Comparison of ENCODE assay signal across 8 cellular contexts in the genomic region with DNA sequence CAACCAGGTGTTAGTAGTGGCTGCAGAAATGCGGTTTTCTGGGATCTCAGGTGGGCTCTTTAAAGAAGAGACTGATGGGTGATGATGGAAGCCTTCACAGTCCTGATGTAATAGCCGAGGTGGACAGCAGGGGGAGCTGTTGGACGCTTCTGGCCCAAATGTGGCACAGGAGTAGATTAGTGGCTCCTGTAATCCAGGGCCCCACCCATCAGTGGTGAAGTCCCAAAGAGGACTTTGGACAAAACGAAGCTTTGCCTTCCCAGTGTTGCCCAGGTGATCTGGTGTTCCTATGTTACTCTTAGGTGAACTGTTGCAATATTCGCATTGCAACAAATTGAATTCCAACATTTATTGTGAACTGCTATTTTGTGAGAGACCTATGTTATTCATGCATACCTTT. TPM values are rescaled to one million over a fixed set of nuclear protein-coding genes. Genes with fewer than 3 reads are reported as not detected.
DNase-seq lines count a peak whose midpoint lies in the region; ATAC-seq and TF ChIP-seq lines count a peak whose summit lies in the region.

No MANE protein-coding gene starts in this region.

- no peak overlapping the region for H4K8ac ChIP-seq in IMR-90 (ENCODE audit: low read depth in 2 of 2, low read length in 2 of 2)

- TF ChIP-seq CTCF in DOHH2 (IDR thresholded peaks at IDR 0.05; ENCODE audit: low read depth, low read length, poor library complexity, severe bottlenecking) (peak; percentile 94), IMR-90 (conservative IDR thresholded peaks at IDR 0.05; ENCODE audit: low read depth, low read length) (peak; percentile 67), astrocyte of the cerebellum (IDR thresholded peaks at IDR 0.05; ENCODE audit: low read depth, low read length, missing control alignments) (peak; percentile 87)

- no peak overlapping the region for H2BK120ac ChIP-seq in IMR-90 (ENCODE audit: low read depth, low read length)

- H3K36me3 ChIP-seq in DOHH2 (ENCODE audit: control insufficient read depth, low read length) (no peaks in the 10 kb centered on the region), IMR-90 (ENCODE audit: control insufficient read depth, insufficient read depth, low read length) (no peaks in the 10 kb centered on the region)

- no peak overlapping the region for H3K27ac ChIP-seq in DOHH2 (ENCODE audit: low read depth, low read length)
- no peak overlapping the region for H3K27ac ChIP-seq in IMR-90 (ENCODE audit: insufficient read depth, low read length)

- H3K27me3 Mint-ChIP-seq in T-helper 17 cell (peaks cover 41% of the 10 kb centered on the region), immature natural killer cell (ENCODE audit: low read depth in 3 of 3) (peaks cover 7 to 12% (median 10%) of the 10 kb centered on the region in 3 donors)

- dilution Hi-C loops in IMR-90 (cut with HindIII; ENCODE audit: low sequenced_read_pairs, unreplicated experiment) = no loop called here

- CTCF ChIA-PET in IMR-90 (lab: Yijun Ruan, JAX) = interaction anchor here (0.7 to 1.0 kb wide), 2 partner anchors 107 to 623 kb away, joined by 3 read pairs; no protein-coding TSS in a partner anchor

- no peak overlapping the region for H2BK20ac ChIP-seq in IMR-90 (ENCODE audit: low read depth, low read length)

- no TSS peak for BruUV-seq in IMR-90 (replicated peaks; lab: Mats Ljungman, UMichigan)

- POLR2A ChIA-PET in IMR-90 (lab: Charles Lee; ENCODE audit: unreplicated experiment) = no interaction called here

- H2AFZ ChIP-seq in IMR-90 (replicated peaks; ENCODE audit: low read length, poor library complexity) = no peak overlapping the region

- no peaks in the 10 kb centered on the region for H3K9me1 ChIP-seq in IMR-90 (ENCODE audit: insufficient read depth, low read length)

- H3K14ac ChIP-seq in IMR-90 (replicated peaks; ENCODE audit: low read depth, low read length) = no peak overlapping the region

- intact Hi-C loops in IMR-90 (cut with micrococcal nuclease) = loop anchor here (2.0 to 10.0 kb wide), 3 partner anchors 147 to 623 kb away; a partner anchor contains a TSS

- peak; percentile 50 for TF ChIP-seq RAD21 in IMR-90 (IDR thresholded peaks at IDR 0.05; ENCODE audit: low read length)

- H3K4me2 ChIP-seq in DOHH2 (ENCODE audit: low read length) (no peak overlapping the region), IMR-90 (ENCODE audit: low read depth, low read length) (no peak overlapping the region)

- H3K9me3 ChIP-seq in DOHH2 (ENCODE audit: control insufficient read depth, insufficient read depth, low read length) = no peaks in the 10 kb centered on the region
- H3K9me3 ChIP-seq in IMR-90 (ENCODE audit: control insufficient read depth, insufficient read depth, low read length) = no peaks in the 10 kb centered on the region; the same call in 1 of the 2 replicates
- no peaks in the 10 kb centered on the region for H3K9me3 ChIP-seq in T-helper 17 cell (ENCODE audit: control insufficient read depth, low read length, poor library complexity, severe bottlenecking)

- H4K20me1 ChIP-seq in DOHH2 (ENCODE audit: control insufficient read depth, insufficient read depth, low read depth, low read length) (peaks cover 2% of the 10 kb centered on the region; the same call in 1 of the 2 replicates), IMR-90 (ENCODE audit: insufficient read depth, low read length) (no peaks in the 10 kb centered on the region)

- H2AK5ac ChIP-seq in IMR-90 (ENCODE audit: low read depth, low read length) = no peak overlapping the region

- H3K9me2 ChIP-seq in DOHH2 (replicated peaks; ENCODE audit: control insufficient read depth, low read length) = no peaks in the 10 kb centered on the region

- H3K18ac ChIP-seq in IMR-90 (ENCODE audit: low read depth, low read length) = no peak overlapping the region

- H4K91ac ChIP-seq in IMR-90 (ENCODE audit: insufficient read depth, low read depth, low read length) = no peak overlapping the region

- no peaks in the 10 kb centered on the region for H3K36me3 Mint-ChIP-seq in T-helper 17 cell (ENCODE audit: low read depth)
- no peaks in the 10 kb centered on the region for H3K36me3 Mint-ChIP-seq in immature natural killer cell

- no peaks in the 10 kb centered on the region for H3K9me3 Mint-ChIP-seq in immature natural killer cell

- H3K4me3 ChIP-seq in DOHH2 (ENCODE audit: low read length) (no peak overlapping the region), IMR-90 (ENCODE audit: insufficient read depth, low read depth, low read length) (no peak overlapping the region), astrocyte of the cerebellum (ENCODE audit: low read depth, low read length) (no peak overlapping the region)

- H2BK5ac ChIP-seq in IMR-90 (ENCODE audit: low read depth, low read length, poor library complexity, severe bottlenecking) = no peak overlapping the region

- no peaks in the 10 kb centered on the region for H3K79me2 ChIP-seq in DOHH2 (ENCODE audit: control insufficient read depth, low read length)

- no peaks in the 10 kb centered on the region for H3K79me1 ChIP-seq in IMR-90 (ENCODE audit: low read depth in 1 of 2, low read length in 2 of 2)

- no peaks in the 10 kb centered on the region for H3F3A ChIP-seq in DOHH2 (ENCODE audit: control insufficient read depth, insufficient read depth)

- H3K4me1 Mint-ChIP-seq in T-helper 17 cell (peaks cover 18% of the 10 kb centered on the region), immature natural killer cell (peaks cover 0 to 7% of the 10 kb centered on the region in 2 donors)

- H3K27ac Mint-ChIP-seq in T-helper 17 cell (no peak overlapping the region), immature natural killer cell (no peak overlapping the region)

- no peak overlapping the region for H3K4me3 Mint-ChIP-seq in T-helper 17 cell
- no peak overlapping the region for H3K4me3 Mint-ChIP-seq in immature natural killer cell

- H3K9ac ChIP-seq in IMR-90 (ENCODE audit: low read depth, low read length) = no peak overlapping the region

- in situ Hi-C loops in IMR-90 (cut with MboI; ENCODE audit: low sequenced_read_pairs) (loop anchor here (10.0 kb wide), 1 partner anchor 305 kb away; no protein-coding TSS in a partner anchor), astrocyte of the cerebellum (cut with HindIII; ENCODE audit: low sequenced_read_pairs) (no loop called here)

- H3K4me1 ChIP-seq in DOHH2 (ENCODE audit: control insufficient read depth, low read length) (peaks cover 4% of the 10 kb centered on the region; the same call in 1 of the 2 replicates), IMR-90 (ENCODE audit: control insufficient read depth, insufficient read depth, low read length) (no peaks in the 10 kb centered on the region)

- H3K27me3 ChIP-seq in DOHH2 (ENCODE audit: control insufficient read depth, low read length) (peaks cover 14% of the 10 kb centered on the region; the same call in 1 of the 2 replicates), IMR-90 (ENCODE audit: control insufficient read depth, insufficient read depth, low read length) (peaks cover 13% of the 10 kb centered on the region; the same call in 1 of the 2 replicates)

- no peak overlapping the region for H3K56ac ChIP-seq in IMR-90 (ENCODE audit: extremely low read depth, insufficient read depth, low read length)

- no peak overlapping the region for H3K4ac ChIP-seq in IMR-90 (ENCODE audit: low read depth, low read length)

- DNase-seq in IMR-90 (no peak), T-helper 17 cell (peak; percentile 33 to 59 (median 48)), astrocyte of the cerebellum (ENCODE audit: low read depth) (no peak), immature natural killer cell (peak; percentile 28 to 30 (median 30)), DMS79 (lab: John Stamatoyannopoulos, UW) (no peak)
- DNase-seq in stimulated activated CD4-positive, alpha-beta T cell treated with anti-CD3 and anti-CD28 coated beads, Interleukin-15, amount 100 ng/mL, for 24 hours = peak; percentile 81

- H2BK15ac ChIP-seq in IMR-90 (ENCODE audit: low read depth, low read length) = no peak overlapping the region

- no peak overlapping the region for H2AK9ac ChIP-seq in IMR-90 (replicated peaks; ENCODE audit: low read depth, low read length, poor library complexity)

- no peak overlapping the region for H4K5ac ChIP-seq in IMR-90 (ENCODE audit: low read depth, low read length)

- no peak overlapping the region for H3K23ac ChIP-seq in IMR-90 (ENCODE audit: low read depth, low read length)

- peak; percentile 64 for ATAC-seq in IMR-90 (ENCODE audit: low read depth)
- peak; percentile 62 for ATAC-seq in T-helper 17 cell
- ATAC-seq in GM21786 (IDR thresholded peaks at IDR 0.05; ENCODE audit: unreplicated experiment) = no peak

- TF ChIP-seq POLR2A in IMR-90 (IDR thresholded peaks at IDR 0.05; ENCODE audit: low read depth, low read length) = no peak

- whole genome bisulfite sequencing in IMR-90 (ENCODE audit: extremely low coverage in 2 of 2, insufficient read length in 1 of 2), 2 experiments = no CpG with 5 or more reads among the region's 5 CpGs

TF ChIP-seq in IMR-90, 13 proteins besides CTCF, POLR2A, EP300 and RAD21:
- TF ChIP-seq SMC3 (IDR thresholded peaks at IDR 0.05; ENCODE audit: low read depth, low read length) (peak; percentile 32; the same call in 1 of the 2 replicates), BHLHE40 (IDR thresholded peaks at IDR 0.05; ENCODE audit: low read depth, low read length) (no peak), FOS (IDR thresholded peaks at IDR 0.05; ENCODE audit: low read depth, low read length) (no peak), RFX5 (IDR thresholded peaks at IDR 0.05; ENCODE audit: low read depth, low read length) (no peak), MAZ (IDR thresholded peaks at IDR 0.05; ENCODE audit: borderline replicate concordance, low read depth, low read length) (no peak), MXI1 (IDR thresholded peaks at IDR 0.05; ENCODE audit: borderline replicate concordance, low read depth, low read length) (no peak)
- TF ChIP-seq, protein P1, sequence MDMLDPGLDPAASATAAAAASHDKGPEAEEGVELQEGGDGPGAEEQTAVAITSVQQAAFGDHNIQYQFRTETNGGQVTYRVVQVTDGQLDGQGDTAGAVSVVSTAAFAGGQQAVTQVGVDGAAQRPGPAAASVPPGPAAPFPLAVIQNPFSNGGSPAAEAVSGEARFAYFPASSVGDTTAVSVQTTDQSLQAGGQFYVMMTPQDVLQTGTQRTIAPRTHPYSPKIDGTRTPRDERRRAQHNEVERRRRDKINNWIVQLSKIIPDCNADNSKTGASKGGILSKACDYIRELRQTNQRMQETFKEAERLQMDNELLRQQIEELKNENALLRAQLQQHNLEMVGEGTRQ (IDR thresholded peaks at IDR 0.05; ENCODE audit: low read depth, low read length) = no peak

RNA-seq across cellular contexts. Expression of a gene that starts 31.8 kb away (rescaled TPM):
- total RNA-seq in IMR-90 (2012; rRNA removed) (not detected in 2 replicates), T-helper 17 cell (1 to 10 TPM in 1 of 2 donors, under 1 TPM in 1; 0.15 to 6.2 TPM)
- polyA plus RNA-seq in IMR-90 (2012; rRNA removed) (not detected in 2 replicates), immature natural killer cell (under 1 TPM in 1 of 3 donors, not detected in 2; 0.52 TPM)
- not detected in 2 replicates for polyA plus RNA-seq in IMR-90 (2012; cell fraction: cytosol; rRNA removed)
- polyA plus RNA-seq in IMR-90 (2012; cell fraction: nucleus; rRNA removed; ENCODE audit: low replicate concordance) = not detected in 2 replicates

Comparison
In these comparisons a context has a peak if more than half of its experiments do, and no peak if none do; other contexts are left out.
1. DNase-seq: peak in T-helper 17 cell (3 of 3), immature natural killer cell (3 of 3) and stimulated activated CD4-positive, alpha-beta T cell treated with anti-CD3 and anti-CD28 coated beads, Interleukin-15, amount 100 ng/mL, for 24 hours (single experiment); none in IMR-90 (single experiment), astrocyte of the cerebellum (single experiment) and DMS79 (single experiment).
2. Peak in every context shown above with its lines, with median percentiles within 50 percentile points of each other: CTCF ChIP-seq.